Comparison of ENCODE assay signal across 18 cellular contexts in the genomic region with DNA sequence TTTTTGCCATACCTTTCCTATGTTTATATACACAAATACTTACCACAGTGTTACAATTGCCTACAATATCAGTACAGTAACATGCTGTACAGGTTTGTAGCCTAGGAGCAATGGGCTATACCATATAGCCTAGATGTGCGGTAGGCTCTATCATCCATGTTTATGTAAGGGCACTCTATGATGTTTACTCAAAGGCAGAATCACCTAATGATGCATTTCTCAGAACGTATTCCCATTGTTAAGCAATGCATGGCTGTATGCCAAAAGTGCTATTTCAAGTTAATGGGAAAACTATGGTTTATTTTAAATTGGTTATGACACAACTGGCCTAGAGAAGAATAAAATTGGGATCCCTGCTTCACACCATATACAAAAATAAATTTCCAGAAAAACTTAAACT. TPM values are rescaled to one million over a fixed set of nuclear protein-coding genes. Genes with fewer than 3 reads are reported as not detected.
A peak's percentile ranks its signal among the peaks of the same experiment; 100 is the strongest.
DNase-seq lines count a peak whose midpoint lies in the region; ATAC-seq, FAIRE-seq and TF ChIP-seq lines count a peak whose summit lies in the region.
"Had no signal": no experiment of that assay in that cellular context is flagged by ENCODE, and none has a peak within 500 bp of the region (broad histone marks: within the 10 kb centered on the region; RNA-seq: fewer than 3 reads in every experiment).

No MANE protein-coding gene starts in this region.

- H3K27me3 ChIP-seq in Peyer's patch, result no peaks in the 10 kb centered on the region
- H3K27me3 ChIP-seq: brain microvascular endothelial cell had no signal

- H3K27ac ChIP-seq in A549, result peak overlapping the region in 1 of 2 experiments; percentile 51; a peak in 1 of 6 replicates
- no peak overlapping the region for H3K27ac ChIP-seq in Peyer's patch
- H3K27ac ChIP-seq: brain microvascular endothelial cell had no signal

- H3K9me3 Mint-ChIP-seq in Calu3 (ENCODE audit: low read depth, unreplicated experiment), result no peaks in the 10 kb centered on the region
- H3K9me3 Mint-ChIP-seq in immature natural killer cell, result peaks cover 0 to 1% (median 0%) of the 10 kb centered on the region in 6 donors
- H3K9me3 Mint-ChIP-seq in T-helper 2 cell treated with Interferon-gamma antibody and Interleukin-4, amounts not matched to agents 5 μg/mL and 100 μg/mL, for 36 hours, result no peaks in the 10 kb centered on the region
- H3K9me3 Mint-ChIP-seq: stimulated activated naive CD8-positive, alpha-beta T cell treated with anti-CD3 and anti-CD28 coated beads, Interleukin-15, Interleukin-2, amounts not matched to agents 100 ng/mL and 50 ng/mL, for 24 hours had no signal

- POLR2A ChIA-PET in A549 (lab: Yijun Ruan, JAX), result no interaction called here

- peak; percentile 68 for FAIRE-seq in A549 (lab: Jason Lieb, UNC)

- H3K9me3 ChIP-seq in A549 (no peaks in the 10 kb centered on the region), Peyer's patch (no peaks in the 10 kb centered on the region)
- H3K9me3 ChIP-seq: mucosa of descending colon had no signal

- H3K36me3 ChIP-seq in Peyer's patch, result no peaks in the 10 kb centered on the region
- H3K36me3 ChIP-seq: brain microvascular endothelial cell had no signal

- TF ChIP-seq EP300 in A549 (IDR thresholded peaks at IDR 0.05), result no peak

- ATAC-seq in A549, result no peak
- ATAC-seq: mucosa of descending colon had no signal

- no peak overlapping the region for H3K4me3 ChIP-seq in A549
- no peak overlapping the region for H3K4me3 ChIP-seq in Peyer's patch
- H3K4me3 ChIP-seq: mucosa of descending colon had no signal

- peak overlapping the region; percentile 56 for H3K4me2 ChIP-seq in A549

- H3K27ac Mint-ChIP-seq in Calu3 (ENCODE audit: unreplicated experiment), result no peak overlapping the region
- no peak overlapping the region for H3K27ac Mint-ChIP-seq in immature natural killer cell
- no peak overlapping the region for H3K27ac Mint-ChIP-seq in T-helper 2 cell treated with Interferon-gamma antibody and Interleukin-4, amounts not matched to agents 5 μg/mL and 100 μg/mL, for 36 hours
- H3K27ac Mint-ChIP-seq: progenitor cell of endocrine pancreas; stimulated activated naive CD8-positive, alpha-beta T cell treated with anti-CD3 and anti-CD28 coated beads, Interleukin-15, Interleukin-2, amounts not matched to agents 100 ng/mL and 50 ng/mL, for 24 hours had no signal

- WGBS in A549 (ENCODE audit: missing lambda C conversion rate), result 4% methylated on average over 2 of the region's 2 CpGs

- intact Hi-C loops in Calu3 (cut with micrococcal nuclease; ENCODE audit: unreplicated experiment), result no loop called here

- H3K27me3 Mint-ChIP-seq in Calu3 (ENCODE audit: unreplicated experiment) (peaks cover 14% of the 10 kb centered on the region), immature natural killer cell (ENCODE audit: low read depth in 3 of 3) (peaks cover 0 to 11% (median 3%) of the 10 kb centered on the region in 3 donors)
- H3K27me3 Mint-ChIP-seq in T-helper 2 cell treated with Interferon-gamma antibody and Interleukin-4, amounts not matched to agents 5 μg/mL and 100 μg/mL, for 36 hours (ENCODE audit: low read depth), result peaks cover 19% of the 10 kb centered on the region

- no peak for TF ChIP-seq RAD21 in A549 (conservative IDR thresholded peaks at IDR 0.05 in 1 of 2, IDR thresholded peaks at IDR 0.05 in 1 of 2)

- DNase-seq in A549 (ENCODE audit: low read depth in 1 of 2, low spot score in 1 of 2) (peak in 1 of 2 experiments; percentile 36), HCEC 1CT (peak; percentile 30), NCI-H460 (ENCODE audit: extremely low read depth, low read depth) (peak; percentile 56), fibroblast of peridontal ligament (ENCODE audit: extremely low read depth) (peak; percentile 38), Calu3 (no peak), Peyer's patch (no peak), immature natural killer cell (no peak)
- no peak for DNase-seq in T-helper 2 cell treated with Interferon-gamma antibody and Interleukin-4, amounts not matched to agents 5 μg/mL and 100 μg/mL, for 36 hours (ENCODE audit: low spot score)
- DNase-seq: activated CD4-positive, alpha-beta T cell treated with anti-CD3 and anti-CD28 coated beads, Interleukin-2, amount 50 U/mL, for 48 hours; activated gamma-delta T cell; brain microvascular endothelial cell; mucosa of descending colon; NCI-H446; Right ventricle myocardium superior; stimulated activated CD4-positive, alpha-beta T cell treated with anti-CD3 and anti-CD28 coated beads, Interleukin-4, amount 100 ng/mL, for 4 hours had no signal

- H3K4me1 Mint-ChIP-seq in Calu3 (ENCODE audit: low read depth, unreplicated experiment), result no peaks in the 10 kb centered on the region
- peaks cover 7 to 8% of the 10 kb centered on the region in 2 donors for H3K4me1 Mint-ChIP-seq in immature natural killer cell
- H3K4me1 Mint-ChIP-seq in T-helper 2 cell treated with Interferon-gamma antibody and Interleukin-4, amounts not matched to agents 5 μg/mL and 100 μg/mL, for 36 hours (ENCODE audit: low read depth), result no peaks in the 10 kb centered on the region

- H3K4me1 ChIP-seq in A549 (peaks cover 15% of the 10 kb centered on the region), Peyer's patch (no peaks in the 10 kb centered on the region)

- H3K4me3 Mint-ChIP-seq in Calu3 (ENCODE audit: low read depth, unreplicated experiment) (no peak overlapping the region), immature natural killer cell (no peak overlapping the region)
- no peak overlapping the region for H3K4me3 Mint-ChIP-seq in T-helper 2 cell treated with Interferon-gamma antibody and Interleukin-4, amounts not matched to agents 5 μg/mL and 100 μg/mL, for 36 hours
- H3K4me3 Mint-ChIP-seq: stimulated activated naive CD8-positive, alpha-beta T cell treated with anti-CD3 and anti-CD28 coated beads, Interleukin-15, Interleukin-2, amounts not matched to agents 100 ng/mL and 50 ng/mL, for 24 hours had no signal

- CTCF ChIA-PET in A549 (lab: Yijun Ruan, JAX) (interaction anchor here (0.5 kb wide), 1 partner anchor 355 kb away, joined by 3 read pairs; no protein-coding TSS in a partner anchor), Calu3 (lab: Charles Lee) (no interaction called here)

- no peaks in the 10 kb centered on the region for H3K36me3 Mint-ChIP-seq in Calu3 (ENCODE audit: insufficient read depth, unreplicated experiment)
- H3K36me3 Mint-ChIP-seq in immature natural killer cell, result no peaks in the 10 kb centered on the region
- no peaks in the 10 kb centered on the region for H3K36me3 Mint-ChIP-seq in T-helper 2 cell treated with Interferon-gamma antibody and Interleukin-4, amounts not matched to agents 5 μg/mL and 100 μg/mL, for 36 hours (ENCODE audit: low read depth)

- TF ChIP-seq POLR2A in A549 (IDR thresholded peaks at IDR 0.05; ENCODE audit: low read length), result no peak
- no peak for TF ChIP-seq POLR2A in Peyer's patch (IDR thresholded peaks at IDR 0.05)

- BruUV-seq in Calu3 (replicated peaks; lab: Mats Ljungman, UMichigan), result no TSS peak

- no peak for TF ChIP-seq CTCF in A549 (IDR thresholded peaks at IDR 0.05)
- no peak for TF ChIP-seq CTCF in Calu3 (IDR thresholded peaks at IDR 0.05; ENCODE audit: unreplicated experiment)
- TF ChIP-seq CTCF in Peyer's patch (IDR thresholded peaks at IDR 0.05), result no peak

TF ChIP-seq in A549, 52 proteins besides CTCF, POLR2A, EP300 and RAD21:
- peak; percentile 58 to 74; a peak in 3 of 4 replicates for TF ChIP-seq CEBPB (IDR thresholded peaks at IDR 0.05)
- no peak for TF ChIP-seq FOSL2 (IDR thresholded peaks at IDR 0.05)
- peak; percentile 39 for TF ChIP-seq FOSL2 (CRISPR knock-in tag; IDR thresholded peaks at IDR 0.05)
- TF ChIP-seq, protein P1, sequence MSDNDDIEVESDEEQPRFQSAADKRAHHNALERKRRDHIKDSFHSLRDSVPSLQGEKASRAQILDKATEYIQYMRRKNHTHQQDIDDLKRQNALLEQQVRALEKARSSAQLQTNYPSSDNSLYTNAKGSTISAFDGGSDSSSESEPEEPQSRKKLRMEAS (IDR thresholded peaks at IDR 0.05), result no peak

RNA-seq across cellular contexts. Expression of gene DISP1, which starts 36.9 kb away (rescaled TPM):
- polyA plus RNA-seq in A549 (2011; rRNA removed), result 5.1 and 7.2 TPM in 2 replicates
- 1.1 TPM in 2 replicates for polyA plus RNA-seq in A549 (2012; cell fraction: cytosol; rRNA removed)
- 2.0 and 2.2 TPM in 2 replicates for polyA plus RNA-seq in A549 (2012; cell fraction: nucleus; rRNA removed)
- polyA plus RNA-seq in A549 (2017; fragmentation: RNase III; extraction: RNeasy Plus Mini Kit Qiagen cat#74134 plus additional on column Dnase treatment), result 0.96 to 1.2 TPM (median 1.1 TPM) in 3 replicates
- polyA minus RNA-seq in A549 (2011; rRNA and poly(A)+ RNA removed), result 13.3 and 16.9 TPM in 2 replicates
- 12.2 and 15.0 TPM in 2 replicates for total RNA-seq in NCI-H460 (2014; rRNA removed; shearing (Covaris generic))
- 13.4 and 15.3 TPM in 2 replicates for polyA plus RNA-seq in NCI-H460 (2014; cell fraction: nucleus; rRNA removed)
- 2.9 and 4.2 TPM in 2 replicates for total RNA-seq in Calu3 (2022)
- total RNA-seq in Peyer's patch, result 10 to 100 TPM in 2 of 4 donors, 1 to 10 TPM in 2; 4.1 to 22.8 (median 10.1) TPM
- polyA plus RNA-seq in immature natural killer cell, result 1 to 10 TPM; 2.5 to 5.1 (median 2.8) TPM

RNA-seq across cellular contexts. Expression of gene FAM177B, which starts 41.0 kb away (rescaled TPM):
- polyA plus RNA-seq in A549 (2011; rRNA removed) (not detected in 2 replicates), A549 (2017; fragmentation: RNase III; extraction: RNeasy Plus Mini Kit Qiagen cat#74134 plus additional on column Dnase treatment) (not detected in 3 replicates), immature natural killer cell (not detected)
- not detected in 2 replicates for polyA plus RNA-seq in A549 (2012; cell fraction: cytosol; rRNA removed)
- polyA plus RNA-seq in A549 (2012; cell fraction: nucleus; rRNA removed), result not detected in 2 replicates
- polyA minus RNA-seq in A549 (2011; rRNA and poly(A)+ RNA removed), result not detected in 2 replicates
- total RNA-seq in NCI-H460 (2014; rRNA removed; shearing (Covaris generic)), result 0.57 TPM in 1 of 2 replicates, not detected in the other
- not detected in 2 replicates for polyA plus RNA-seq in NCI-H460 (2014; cell fraction: nucleus; rRNA removed)
- total RNA-seq in Calu3 (2022) (0.59 TPM in 1 of 2 replicates, not detected in the other), Peyer's patch (10 to 100 TPM; 14.9 to 40.4 (median 19.6) TPM)
- total RNA-seq: progenitor cell of endocrine pancreas, Right ventricle myocardium superior had no signal
- polyA plus RNA-seq: BJ had no signal

Comparison
In these comparisons a context has a peak if more than half of its experiments do, and no peak if none do; other contexts are left out.
1. DNase-seq: peak in HCEC 1CT (single experiment), NCI-H460 (single experiment) and fibroblast of peridontal ligament (single experiment); none in Calu3 (single experiment), Peyer's patch (0 of 3), immature natural killer cell (0 of 3) and T-helper 2 cell treated with Interferon-gamma antibody and Interleukin-4, amounts not matched to agents 5 μg/mL and 100 μg/mL, for 36 hours (single experiment).
2. RNA of gene FAM177B, which starts 41.0 kb away (total RNA-seq): 14.9 to 40.4 TPM in Peyer's patch; 0.57 TPM in NCI-H460 and 0.59 TPM in Calu3; every median in the first group is over 10 times any median in the second.